ENCODE assay signal across 23 cellular contexts in the genomic region with DNA sequence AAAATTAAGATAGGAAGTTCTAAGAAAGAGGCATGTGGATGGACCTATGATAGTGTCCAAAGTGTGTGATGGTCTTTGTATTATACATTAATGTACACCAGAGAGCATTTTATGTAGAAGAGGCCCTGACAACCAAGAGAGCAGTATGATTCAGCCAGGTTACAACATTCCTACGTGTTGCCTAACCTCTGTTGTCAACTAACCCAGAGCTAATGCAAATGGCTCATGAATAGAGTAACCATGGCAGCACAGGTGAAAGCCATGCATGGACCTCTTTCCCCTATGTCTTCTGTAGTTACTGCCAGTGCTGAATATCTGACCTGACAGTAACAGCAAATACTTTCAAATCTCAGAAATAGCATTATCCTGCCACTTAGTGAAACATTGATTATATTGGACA.
"Had no signal": no experiment of that assay in that cellular context is flagged by ENCODE, and none has a peak within 500 bp of the region (broad histone marks: within the 10 kb centered on the region; RNA-seq: fewer than 3 reads in every experiment).

No MANE protein-coding gene starts in this region.

- H3K36me3 ChIP-seq: lower lobe of right lung had no signal

- H3K9me3 Mint-ChIP-seq: T-helper 1 cell treated with Interleukin-12 subunit alpha and Interleukin-12 subunit beta and Interleukin-4 antibody, amounts not matched to agents 30 μg/mL and 1 μg/mL, for 36 hours had no signal

- H3K27me3 Mint-ChIP-seq: activated naive CD8-positive, alpha-beta T cell treated with anti-CD3 and anti-CD28 coated beads for 36 hours; progenitor cell of endocrine pancreas had no signal

- H3K36me3 Mint-ChIP-seq: activated naive CD8-positive, alpha-beta T cell treated with anti-CD3 and anti-CD28 coated beads for 36 hours; natural killer cell had no signal

- H3K27me3 ChIP-seq: testis had no signal

- H3K4me3 ChIP-seq: lower lobe of right lung, testis had no signal

- H3K4me1 ChIP-seq: lower lobe of right lung, testis had no signal

- H3K9me3 ChIP-seq: testis had no signal

- H3K4me1 Mint-ChIP-seq: activated naive CD8-positive, alpha-beta T cell treated with anti-CD3 and anti-CD28 coated beads for 36 hours; natural killer cell had no signal

- H3K27ac Mint-ChIP-seq: activated naive CD8-positive, alpha-beta T cell treated with anti-CD3 and anti-CD28 coated beads for 36 hours; natural killer cell; progenitor cell of endocrine pancreas; T-helper 1 cell treated with Interleukin-12 subunit alpha and Interleukin-12 subunit beta and Interleukin-4 antibody, amounts not matched to agents 30 μg/mL and 1 μg/mL, for 36 hours had no signal

- H3K27ac ChIP-seq: lower lobe of right lung, testis had no signal

- DNase-seq: activated CD4-positive, alpha-beta T cell treated with anti-CD3 and anti-CD28 coated beads for 4 hours; activated CD4-positive, alpha-beta T cell treated with anti-CD3 and anti-CD28 coated beads, Interleukin-2, amount 50 U/mL, for 48 hours; activated CD4-positive, CD25-positive, alpha-beta regulatory T cell; activated naive CD4-positive, alpha-beta T cell treated with Interleukin-2 at 50 U/mL for 16 hours; activated naive CD8-positive, alpha-beta T cell treated with anti-CD3 and anti-CD28 coated beads for 36 hours; activated T-cell treated with anti-CD3 and anti-CD28 coated beads, Interleukin-2, amount 50 U/mL, for 48 hours; cerebellar nuclear complex; cortex of kidney; erythroblast; foreskin melanocyte; glutamatergic neuron; hypothalamus; kidney; lower lobe of right lung; midbrain; natural killer cell; stimulated activated CD4-positive, alpha-beta T cell treated with anti-CD3 and anti-CD28 coated beads, Interleukin-2, amount 100 ng/mL, for 48 hours; stimulated activated naive CD4-positive, alpha-beta T cell; T1000; testis had no signal

- H3K4me3 Mint-ChIP-seq: activated naive CD8-positive, alpha-beta T cell treated with anti-CD3 and anti-CD28 coated beads for 36 hours; natural killer cell; T-helper 1 cell treated with Interleukin-12 subunit alpha and Interleukin-12 subunit beta and Interleukin-4 antibody, amounts not matched to agents 30 μg/mL and 1 μg/mL, for 36 hours had no signal

- ATAC-seq: left lobe of liver, lower lobe of right lung, natural killer cell had no signal
